In the genomic region with DNA sequence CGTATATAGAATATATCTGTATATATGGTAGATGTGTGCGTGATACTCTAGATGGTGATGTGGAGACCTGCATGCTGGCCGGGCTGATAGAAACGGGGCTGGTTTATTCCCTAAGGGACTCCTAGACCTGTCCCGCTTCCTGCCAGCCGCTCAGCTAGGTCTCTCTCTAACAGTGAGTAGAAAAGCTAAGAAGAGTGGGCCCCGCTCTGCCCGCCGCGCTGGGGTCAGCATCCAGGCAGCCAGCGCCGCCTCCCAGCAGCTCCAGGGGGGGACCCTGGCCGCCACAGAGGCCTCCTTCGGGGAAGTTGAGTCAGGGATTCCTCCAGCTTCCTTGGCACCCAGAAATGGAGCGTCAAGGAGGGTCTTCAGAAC, we compare ENCODE assay signal across 10 cellular contexts. TPM values are rescaled to one million over a fixed set of nuclear protein-coding genes. Genes with fewer than 3 reads are reported as not detected.
DNase-seq lines count a peak whose midpoint lies in the region; ATAC-seq and TF ChIP-seq lines count a peak whose summit lies in the region.
"Had no signal": no experiment of that assay in that cellular context is flagged by ENCODE, and none has a peak within 500 bp of the region (broad histone marks: within the 10 kb centered on the region; RNA-seq: fewer than 3 reads in every experiment).

No MANE protein-coding gene starts in this region.

- H3K79me2 ChIP-seq in SU-DHL-6 (ENCODE audit: insufficient read depth, low read length): no peaks in the 10 kb centered on the region

- no peaks in the 10 kb centered on the region for H3K9me3 Mint-ChIP-seq in activated CD4-positive, alpha-beta T cell treated with anti-CD3 and anti-CD28 coated beads for 36 hours (ENCODE audit: low read depth)

- no peak overlapping the region for H3K4me3 Mint-ChIP-seq in activated CD4-positive, alpha-beta T cell treated with anti-CD3 and anti-CD28 coated beads for 36 hours

- intact Hi-C loops in activated CD4-positive, alpha-beta T cell treated with anti-CD3 and anti-CD28 coated beads for 36 hours (cut with DNase I, micrococcal nuclease): loop anchor here in 1 of 2 experiments (10.0 kb wide), 3 partner anchors 57 to 187 kb away; partner anchors contain the start of genes MXRA7 and ST6GALNAC2
- intact Hi-C loops in transverse colon (cut with DNase I; ENCODE audit: low total_unique reads): no loop called here

- no peak for TF ChIP-seq EP300 in transverse colon (IDR thresholded peaks at IDR 0.05; ENCODE audit: low read depth)

- in situ Hi-C loops in transverse colon (cut with MboI; ENCODE audit: low pct_ligation_motif_present in 1 of 4, low pct_unique_long_range_greater_than_20kb in 1 of 4, low sequenced_read_pairs in 3 of 4): loop anchor here in 2 of 4 donors (10.0 to 25.0 kb wide), 2 partner anchors 97 to 184 kb away; partner anchors contain the start of gene MXRA7 (in 1 of the 2)

- H3K9me3 ChIP-seq in SU-DHL-6 (ENCODE audit: insufficient read depth, low read length) (no peaks in the 10 kb centered on the region), transverse colon (no peaks in the 10 kb centered on the region)

- H3K36me3 ChIP-seq in SU-DHL-6 (ENCODE audit: low read length) (no peaks in the 10 kb centered on the region), transverse colon (no peaks in the 10 kb centered on the region)

- H3K27me3 Mint-ChIP-seq in activated CD4-positive, alpha-beta T cell treated with anti-CD3 and anti-CD28 coated beads for 36 hours: no peaks in the 10 kb centered on the region

- H3K4me1 ChIP-seq in transverse colon: peaks cover 19 to 73% (median 54%) of the 10 kb centered on the region in 4 donors

- H3K27ac ChIP-seq in SU-DHL-6 (ENCODE audit: low read depth, low read length) (peak overlapping the region; percentile 56), layer of hippocampus (ENCODE audit: low read depth, low read length) (peak overlapping the region; percentile 52), transverse colon (peak overlapping the region; percentile 76 to 86 (median 83))

- no peak for DNase-seq in activated CD4-positive, alpha-beta T cell treated with anti-CD3 and anti-CD28 coated beads for 36 hours
- DNase-seq in activated CD4-positive, alpha-beta T cell treated with anti-CD3 and anti-CD28 coated beads, Interleukin-2, amount 50 U/mL, for 1 hour: no peak
- no peak for DNase-seq in transverse colon
- DNase-seq in AG20443 (ENCODE audit: low spot score): no peak
- no peak for DNase-seq in NCI-H2107 (lab: John Stamatoyannopoulos, UW)

- peak overlapping the region; percentile 64 for H3K4me2 ChIP-seq in SU-DHL-6 (ENCODE audit: low read depth, low read length, poor library complexity, severe bottlenecking)

- TF ChIP-seq CTCF in SU-DHL-6 (IDR thresholded peaks at IDR 0.05; ENCODE audit: insufficient read depth, low read length, poor library complexity, severe bottlenecking) (no peak), transverse colon (IDR thresholded peaks at IDR 0.05) (no peak)

- POLR2A ChIA-PET in activated CD4-positive, alpha-beta T cell treated with anti-CD3 and anti-CD28 coated beads for 36 hours (lab: Charles Lee): no interaction called here

- H3K36me3 Mint-ChIP-seq in activated CD4-positive, alpha-beta T cell treated with anti-CD3 and anti-CD28 coated beads for 36 hours (ENCODE audit: low read depth): no peaks in the 10 kb centered on the region

- no peaks in the 10 kb centered on the region for H3F3A ChIP-seq in SU-DHL-6 (ENCODE audit: insufficient read depth)

- peak overlapping the region; percentile 53 for H3K9ac ChIP-seq in SU-DHL-6 (ENCODE audit: low read length)

- peaks cover 27% of the 10 kb centered on the region for H3K4me1 Mint-ChIP-seq in activated CD4-positive, alpha-beta T cell treated with anti-CD3 and anti-CD28 coated beads for 36 hours

- H3K27ac Mint-ChIP-seq in activated CD4-positive, alpha-beta T cell treated with anti-CD3 and anti-CD28 coated beads for 36 hours: peak overlapping the region; percentile 51

- H4K20me1 ChIP-seq in SU-DHL-6 (ENCODE audit: low read depth, low read length): no peaks in the 10 kb centered on the region

- no peaks in the 10 kb centered on the region for H3K9me2 ChIP-seq in SU-DHL-6 (replicated peaks; ENCODE audit: insufficient read depth, low read length)

- TF ChIP-seq POLR2A in transverse colon (IDR thresholded peaks at IDR 0.05): no peak

- peak; percentile 21 for ATAC-seq in activated CD4-positive, alpha-beta T cell treated with anti-CD3 and anti-CD28 coated beads for 36 hours
- no peak for ATAC-seq in HG02884 (IDR thresholded peaks at IDR 0.05; ENCODE audit: unreplicated experiment)
- ATAC-seq: left colon had no signal

- 70% methylated on average over 15 of the region's 15 CpGs; no CpG with 5 or more reads in 1 of the 2 donors for WGBS in transverse colon (ENCODE audit: low coverage in 1 of 2), 2 donors

- H3K4me3 ChIP-seq in SU-DHL-6 (ENCODE audit: insufficient read depth, low read length, poor library complexity, severe bottlenecking) (peak overlapping the region; percentile 32), transverse colon (peak overlapping the region in 2 of 4 donors; percentile 13)

- no peaks in the 10 kb centered on the region for H3K27me3 ChIP-seq in SU-DHL-6 (ENCODE audit: low read length)
- no peaks in the 10 kb centered on the region for H3K27me3 ChIP-seq in layer of hippocampus (ENCODE audit: control insufficient read depth, insufficient read depth, low read length)
- no peaks in the 10 kb centered on the region for H3K27me3 ChIP-seq in transverse colon

- CTCF ChIA-PET in activated CD4-positive, alpha-beta T cell treated with anti-CD3 and anti-CD28 coated beads for 36 hours (lab: Charles Lee): interaction anchor here (0.6 to 2.4 kb wide), 11 partner anchors 9 to 153 kb away, joined by 3 to 10 read pairs (median 3); no protein-coding TSS in a partner anchor

- H2AFZ ChIP-seq in SU-DHL-6 (ENCODE audit: low read depth, low read length, severe bottlenecking): peak overlapping the region; percentile 92

RNA-seq across cellular contexts. Expression of gene CYGB, which starts 9.4 kb away (rescaled TPM):
- total RNA-seq in activated CD4-positive, alpha-beta T cell treated with anti-CD3 and anti-CD28 coated beads for 36 hours: not detected
- 10 to 100 TPM in 2 of 4 donors, 1 to 10 TPM in 2; 7.5 to 20.1 (median 11.3) TPM for total RNA-seq in transverse colon

RNA-seq across cellular contexts. Expression of gene PRCD, which starts 11.7 kb away (rescaled TPM):
- not detected for total RNA-seq in activated CD4-positive, alpha-beta T cell treated with anti-CD3 and anti-CD28 coated beads for 36 hours
- total RNA-seq in transverse colon: 1 to 10 TPM in 1 of 4 donors, under 1 TPM in 1, not detected in 2; 0.64 to 6.8 TPM
- total RNA-seq: A673 had no signal

RNA-seq across cellular contexts. Expression of gene RHBDF2, which starts 26.9 kb away (rescaled TPM):
- 10 to 100 TPM; 23.9 to 28.4 TPM for total RNA-seq in activated CD4-positive, alpha-beta T cell treated with anti-CD3 and anti-CD28 coated beads for 36 hours
- total RNA-seq in transverse colon: 10 to 100 TPM; 11.3 to 47.4 (median 23.2) TPM

RNA-seq across cellular contexts. Expression of gene ST6GALNAC2, which starts 57.5 kb away (rescaled TPM):
- total RNA-seq in activated CD4-positive, alpha-beta T cell treated with anti-CD3 and anti-CD28 coated beads for 36 hours: under 1 TPM in 1 of 2 experiments, not detected in 1; 0.32 TPM
- 1 to 10 TPM in 3 of 4 donors, not detected in 1; 1.4 to 4.4 (median 1.6) TPM for total RNA-seq in transverse colon
- total RNA-seq: A673 had no signal

Comparison
In these comparisons a context has a peak if more than half of its experiments do, and no peak if none do; other contexts are left out.
1. RNA of gene CYGB, which starts 9.4 kb away (total RNA-seq): 7.5 to 20.1 TPM in transverse colon; not detected in activated CD4-positive, alpha-beta T cell treated with anti-CD3 and anti-CD28 coated beads for 36 hours; every median in the first group is over 4 times any median in the second.
2. Peak in every context shown above with its lines, with median percentiles within 50 percentile points of each other: H3K27ac ChIP-seq.